ENCODE assay signal across 21 cellular contexts in genomic region chr14:96682401-96682800, GRCh38.
"Had no signal": no experiment of that assay in that cellular context is flagged by ENCODE, and none has a peak within 500 bp of the region (broad histone marks: within the 10 kb centered on the region; RNA-seq: fewer than 3 reads in every experiment).

No MANE protein-coding gene starts in this region.

- ATAC-seq: Panc1, Right ventricle myocardium inferior, SK-N-SH treated with all-trans-retinoic acid at 6 μM for 48 hours had no signal

- H3K36me3 ChIP-seq: MG63, SJCRH30 had no signal

- DNase-seq: Karpas-422, KG1, NCI-H1092 treated with DMSO at 0.1 percent for 48 hours, NCI-H1436, NCI-H187, NCI-H2029, NCI-H2081 treated with DMSO at 0.1 percent for 48 hours, NCI-H2171, NCI-H226, NCI-H446, NCI-H510A, NCI-H524 treated with DMSO at 0.1 percent for 48 hours, NCI-H774, SHP77 treated with DMSO at 0.1 percent for 48 hours, SJCRH30 had no signal

- FAIRE-seq: HTR-8/SVneo had no signal

- H3K4me3 ChIP-seq: MG63, SJCRH30 had no signal

- H3K27ac ChIP-seq: HL-60, SJCRH30 had no signal

- H3K27me3 ChIP-seq: MG63, SJCRH30 had no signal

- H3K4me1 ChIP-seq: SJCRH30 had no signal

- H3K9me3 ChIP-seq: MG63, SJCRH30 had no signal
